ENCODE assay signal across 14 cellular contexts in genomic region chr9:105076729-105077128, GRCh38.
"Had no signal": no experiment of that assay in that cellular context is flagged by ENCODE, and none has a peak within 500 bp of the region (broad histone marks: within the 10 kb centered on the region; RNA-seq: fewer than 3 reads in every experiment).

No MANE protein-coding gene starts in this region.

- H3K27me3 Mint-ChIP-seq: natural killer cell treated with Interleukin-12 subunit alpha and Interleukin-12 subunit beta and Interleukin-15 and Interleukin-18, amount 100 ng/mL, for 72 hours had no signal

- H3K4me3 Mint-ChIP-seq: natural killer cell treated with Interleukin-12 subunit alpha and Interleukin-12 subunit beta and Interleukin-15 and Interleukin-18, amount 100 ng/mL, for 72 hours had no signal

- H3K27ac Mint-ChIP-seq: natural killer cell treated with Interleukin-12 subunit alpha and Interleukin-12 subunit beta and Interleukin-15 and Interleukin-18, amount 100 ng/mL, for 72 hours had no signal

- DNase-seq: colonic mucosa; dermis blood vessel endothelial cell; esophagus squamous epithelium; foreskin keratinocyte; head of caudate nucleus; hippocampal formation; mammary epithelial cell; posterior cingulate gyrus; right cardiac atrium; stimulated activated CD4-positive, alpha-beta T cell treated with anti-CD3 and anti-CD28 coated beads, Interleukin-2, amount 100 ng/mL, for 48 hours; stimulated activated naive CD4-positive, alpha-beta T cell treated with Interleukin-2 at 50 U/mL for 16 hours; trophoblast cell had no signal

- ATAC-seq: foreskin keratinocyte; left lobe of liver; natural killer cell treated with Interleukin-12 subunit alpha and Interleukin-12 subunit beta and Interleukin-15 and Interleukin-18, amount 100 ng/mL, for 72 hours; right cardiac atrium had no signal

- H3K36me3 Mint-ChIP-seq: natural killer cell treated with Interleukin-12 subunit alpha and Interleukin-12 subunit beta and Interleukin-15 and Interleukin-18, amount 100 ng/mL, for 72 hours had no signal

- H3K9me3 Mint-ChIP-seq: natural killer cell treated with Interleukin-12 subunit alpha and Interleukin-12 subunit beta and Interleukin-15 and Interleukin-18, amount 100 ng/mL, for 72 hours had no signal
